19 cellular contexts compared by ENCODE assay signal in genomic region chr14:24609667-24610344, GRCh38. TPM values are rescaled to one million over a fixed set of nuclear protein-coding genes. Genes with fewer than 3 reads are reported as not detected.
A peak's percentile ranks its signal among the peaks of the same experiment; 100 is the strongest.
DNase-seq lines count a peak whose midpoint lies in the region; ATAC-seq, FAIRE-seq and TF ChIP-seq lines count a peak whose summit lies in the region.
"Had no signal": no experiment of that assay in that cellular context is flagged by ENCODE, and none has a peak within 500 bp of the region (broad histone marks: within the 10 kb centered on the region; RNA-seq: fewer than 3 reads in every experiment).

GZMH (minus strand) TSS chr14:24609685; CDS start chr14:24609613, 72 bp downstream.

- H3K27ac Mint-ChIP-seq in activated naive CD4-positive, alpha-beta T cell treated with anti-CD3 and anti-CD28 coated beads for 36 hours: peak within 1 kb of the TSS; percentile 77
- peak within 1 kb of the TSS; percentile 87 for H3K27ac Mint-ChIP-seq in activated T-cell treated with anti-CD3 and anti-CD28 coated beads, Interleukin-2, amount 50 U/mL, for 72 hours
- H3K27ac Mint-ChIP-seq in stimulated activated naive B cell treated with anti-CD40 and anti-IgM and Interleukin-4, amounts not matched to agents 10 μg/mL and 1 μg/mL and 100 μg/mL, for 72 hours: peak within 1 kb of the TSS; percentile 34
- H3K27ac Mint-ChIP-seq: endodermal cell had no signal

- H3K36me3 Mint-ChIP-seq in activated naive CD4-positive, alpha-beta T cell treated with anti-CD3 and anti-CD28 coated beads for 36 hours (ENCODE audit: low read depth): peaks cover 5% of the 10 kb centered on the region
- H3K36me3 Mint-ChIP-seq in activated T-cell treated with anti-CD3 and anti-CD28 coated beads, Interleukin-2, amount 50 U/mL, for 72 hours (ENCODE audit: insufficient read depth in 2 of 2): no peaks in the 10 kb centered on the region
- H3K36me3 Mint-ChIP-seq in stimulated activated naive B cell treated with anti-CD40 and anti-IgM and Interleukin-4, amounts not matched to agents 10 μg/mL and 1 μg/mL and 100 μg/mL, for 72 hours: peaks cover 3 to 5% of the 10 kb centered on the region in 2 donors

- no peak within 1 kb of the TSS for H3K4me3 ChIP-seq in pancreas
- H3K4me3 ChIP-seq: GM23248 had no signal

- peaks cover 1% of the 10 kb centered on the region for H3K9me3 Mint-ChIP-seq in activated naive CD4-positive, alpha-beta T cell treated with anti-CD3 and anti-CD28 coated beads for 36 hours
- H3K9me3 Mint-ChIP-seq in activated T-cell treated with anti-CD3 and anti-CD28 coated beads, Interleukin-2, amount 50 U/mL, for 72 hours: no peaks in the 10 kb centered on the region
- peaks cover 0 to 3% of the 10 kb centered on the region in 2 donors for H3K9me3 Mint-ChIP-seq in stimulated activated naive B cell treated with anti-CD40 and anti-IgM and Interleukin-4, amounts not matched to agents 10 μg/mL and 1 μg/mL and 100 μg/mL, for 72 hours
- H3K9me3 Mint-ChIP-seq: endodermal cell had no signal

- DNase-seq in activated naive CD4-positive, alpha-beta T cell treated with anti-CD3 and anti-CD28 coated beads for 36 hours: peak; percentile 54
- no peak for DNase-seq in activated naive CD4-positive, alpha-beta T cell (lab: John Stamatoyannopoulos, UW)
- DNase-seq in activated T-cell treated with anti-CD3 and anti-CD28 coated beads, Interleukin-2, amount 50 U/mL, for 72 hours: peak in 1 of 2 donors; percentile 22
- no peak for DNase-seq in stimulated activated naive B cell treated with anti-CD40 and anti-IgM and Interleukin-4, amounts not matched to agents 10 μg/mL and 1 μg/mL and 100 μg/mL, for 72 hours
- DNase-seq in pancreas (no peak), cortex of kidney (lab: John Stamatoyannopoulos, UW) (no peak), mucosa of gallbladder (ENCODE audit: low spot score) (no peak)
- DNase-seq: DMS 273 treated with DMSO at 0.1 percent for 48 hours, endodermal cell, foreskin melanocyte, GM23248, Karpas-422, NCI-H146, NCI-H510A, PC-3, SK-N-SH had no signal

- no peaks in the 10 kb centered on the region for H3K4me1 ChIP-seq in pancreas
- H3K4me1 ChIP-seq: parathyroid adenoma had no signal

- peaks cover 49% of the 10 kb centered on the region for H3K4me1 Mint-ChIP-seq in activated naive CD4-positive, alpha-beta T cell treated with anti-CD3 and anti-CD28 coated beads for 36 hours (ENCODE audit: low read depth)
- peaks cover 88% of the 10 kb centered on the region for H3K4me1 Mint-ChIP-seq in activated T-cell treated with anti-CD3 and anti-CD28 coated beads, Interleukin-2, amount 50 U/mL, for 72 hours (ENCODE audit: low read depth)
- H3K4me1 Mint-ChIP-seq in stimulated activated naive B cell treated with anti-CD40 and anti-IgM and Interleukin-4, amounts not matched to agents 10 μg/mL and 1 μg/mL and 100 μg/mL, for 72 hours: peaks cover 36 to 63% of the 10 kb centered on the region in 2 donors

- 71 to 86% methylated on average over 2 of the region's 2 CpGs for WGBS in pancreas, 2 donors

- no peaks in the 10 kb centered on the region for H3K9me3 ChIP-seq in pancreas
- H3K9me3 ChIP-seq: SK-N-SH had no signal

- H3K27me3 Mint-ChIP-seq in activated naive CD4-positive, alpha-beta T cell treated with anti-CD3 and anti-CD28 coated beads for 36 hours (ENCODE audit: low read depth): no peaks in the 10 kb centered on the region
- no peaks in the 10 kb centered on the region for H3K27me3 Mint-ChIP-seq in activated T-cell treated with anti-CD3 and anti-CD28 coated beads, Interleukin-2, amount 50 U/mL, for 72 hours (ENCODE audit: low read depth)
- no peaks in the 10 kb centered on the region for H3K27me3 Mint-ChIP-seq in stimulated activated naive B cell treated with anti-CD40 and anti-IgM and Interleukin-4, amounts not matched to agents 10 μg/mL and 1 μg/mL and 100 μg/mL, for 72 hours

- intact Hi-C loops in activated naive CD4-positive, alpha-beta T cell treated with anti-CD3 and anti-CD28 coated beads for 36 hours (cut with micrococcal nuclease): loop anchor here (1.0 to 2.0 kb wide), 3 partner anchors 63 to 127 kb away; no protein-coding TSS in a partner anchor
- intact Hi-C loops in pancreas (cut with DNase I): no loop called here

- TF ChIP-seq CTCF in pancreas (IDR thresholded peaks at IDR 0.05): no peak

- H3K27ac ChIP-seq in pancreas: no peak within 1 kb of the TSS
- H3K27ac ChIP-seq: GM23248, parathyroid adenoma had no signal

- H3K36me3 ChIP-seq in pancreas: no peaks in the 10 kb centered on the region

- no peaks in the 10 kb centered on the region for H3K27me3 ChIP-seq in pancreas

- CTCF ChIA-PET in activated naive CD4-positive, alpha-beta T cell treated with anti-CD3 and anti-CD28 coated beads for 36 hours (lab: Charles Lee): interaction anchor here (1.0 to 2.4 kb wide), 4 partner anchors 65 to 128 kb away, joined by 4 to 13 read pairs (median 6); no protein-coding TSS in a partner anchor

- H3K4me3 Mint-ChIP-seq in activated naive CD4-positive, alpha-beta T cell treated with anti-CD3 and anti-CD28 coated beads for 36 hours: peak within 1 kb of the TSS; percentile 76
- H3K4me3 Mint-ChIP-seq in activated T-cell treated with anti-CD3 and anti-CD28 coated beads, Interleukin-2, amount 50 U/mL, for 72 hours: peak within 1 kb of the TSS; percentile 79 to 90
- no peak within 1 kb of the TSS for H3K4me3 Mint-ChIP-seq in stimulated activated naive B cell treated with anti-CD40 and anti-IgM and Interleukin-4, amounts not matched to agents 10 μg/mL and 1 μg/mL and 100 μg/mL, for 72 hours
- H3K4me3 Mint-ChIP-seq: endodermal cell had no signal

- FAIRE-seq in pancreas (lab: Jason Lieb, UNC): no peak

- ATAC-seq in GM21528 (IDR thresholded peaks at IDR 0.05; ENCODE audit: low FRiP score, unreplicated experiment) (peak; percentile 51), pancreas (no peak)
- ATAC-seq in activated T-cell treated with anti-CD3 and anti-CD28 coated beads, Interleukin-2, amount 50 U/mL, for 72 hours (replicated peaks in 1 of 2): peak; percentile 71 to 74
- no peak for ATAC-seq in stimulated activated naive B cell treated with anti-CD40 and anti-IgM and Interleukin-4, amounts not matched to agents 10 μg/mL and 1 μg/mL and 100 μg/mL, for 72 hours (replicated peaks)
- ATAC-seq: PC-3 had no signal

RNA-seq across cellular contexts. Expression of gene GZMH, which starts in this region (rescaled TPM):
- 10 to 100 TPM; 81.3 to 86.1 TPM for total RNA-seq in activated naive CD4-positive, alpha-beta T cell treated with anti-CD3 and anti-CD28 coated beads for 36 hours
- 10 to 100 TPM; 32.3 to 74.2 TPM for total RNA-seq in activated T-cell treated with anti-CD3 and anti-CD28 coated beads, Interleukin-2, amount 50 U/mL, for 72 hours
- total RNA-seq in pancreas (under 1 TPM in 4 of 6 donors, not detected in 2; 0.28 to 0.90 (median 0.71) TPM), mucosa of gallbladder (2.0 TPM)
- polyA plus RNA-seq in pancreas: under 1 TPM; 0.21 to 0.61 TPM
- total RNA-seq: endodermal cell, GM23248, mesenteric fat pad, PC-3 had no signal
- polyA plus RNA-seq: GM23248, SK-N-SH had no signal

Comparison
In these comparisons a context has a peak if more than half of its experiments do, and no peak if none do; other contexts are left out.
1. RNA of gene GZMH (total RNA-seq): 81.3 to 86.1 TPM in activated naive CD4-positive, alpha-beta T cell treated with anti-CD3 and anti-CD28 coated beads for 36 hours and 32.3 to 74.2 TPM in activated T-cell treated with anti-CD3 and anti-CD28 coated beads, Interleukin-2, amount 50 U/mL, for 72 hours; 2.0 TPM in mucosa of gallbladder (single experiment) and 0.28 to 0.90 TPM in pancreas; every median in the first group is over 10 times any median in the second.
2. H3K27ac Mint-ChIP-seq: peak in every context shown above with its lines; median percentile 87 in activated T-cell treated with anti-CD3 and anti-CD28 coated beads, Interleukin-2, amount 50 U/mL, for 72 hours; 77 in activated naive CD4-positive, alpha-beta T cell treated with anti-CD3 and anti-CD28 coated beads for 36 hours; 34 in stimulated activated naive B cell treated with anti-CD40 and anti-IgM and Interleukin-4, amounts not matched to agents 10 μg/mL and 1 μg/mL and 100 μg/mL, for 72 hours.
3. H3K4me3 Mint-ChIP-seq: peak in activated naive CD4-positive, alpha-beta T cell treated with anti-CD3 and anti-CD28 coated beads for 36 hours (single experiment) and activated T-cell treated with anti-CD3 and anti-CD28 coated beads, Interleukin-2, amount 50 U/mL, for 72 hours (2 of 2); none in stimulated activated naive B cell treated with anti-CD40 and anti-IgM and Interleukin-4, amounts not matched to agents 10 μg/mL and 1 μg/mL and 100 μg/mL, for 72 hours (0 of 2).
4. ATAC-seq: peak in GM21528 (single experiment) and activated T-cell treated with anti-CD3 and anti-CD28 coated beads, Interleukin-2, amount 50 U/mL, for 72 hours (2 of 2); none in stimulated activated naive B cell treated with anti-CD40 and anti-IgM and Interleukin-4, amounts not matched to agents 10 μg/mL and 1 μg/mL and 100 μg/mL, for 72 hours (0 of 2) and pancreas (0 of 4).